Comparison of ENCODE assay signal across 29 cellular contexts in genomic region chr3:62024882-62025281, GRCh38.
"Had no signal": no experiment of that assay in that cellular context is flagged by ENCODE, and none has a peak within 500 bp of the region (broad histone marks: within the 10 kb centered on the region; RNA-seq: fewer than 3 reads in every experiment).

No MANE protein-coding gene starts in this region.

- H3K4me1 ChIP-seq: pancreas, prostate gland, right lobe of liver, suprapubic skin, testis, transverse colon, upper lobe of right lung, uterus had no signal

- H3K27ac ChIP-seq: neutrophil, pancreas, prostate gland, right lobe of liver, sigmoid colon, stomach, suprapubic skin, testis, tibial artery, transverse colon, upper lobe of right lung, uterus had no signal

- H3K9me3 ChIP-seq: neutrophil, pancreas, prostate gland, right lobe of liver, sigmoid colon, stomach, suprapubic skin, testis, tibial artery, transverse colon, upper lobe of right lung, uterus had no signal

- H3K36me3 Mint-ChIP-seq: naive thymus-derived CD4-positive, alpha-beta T cell; natural killer cell; stimulated activated effector memory CD8-positive, alpha-beta T cell treated with anti-CD3 and anti-CD28 coated beads, Interleukin-12 subunit alpha, Interleukin-12 subunit beta, amount 100 ng/mL, for 72 hours; stimulated activated naive B cell treated with anti-CD40 and anti-IgM and Interleukin-4, amounts not matched to agents 10 μg/mL and 1 μg/mL and 100 μg/mL, for 72 hours had no signal

- H3K9me3 Mint-ChIP-seq: natural killer cell; nephron progenitor cell; neural crest cell; stimulated activated effector memory CD8-positive, alpha-beta T cell treated with anti-CD3 and anti-CD28 coated beads, Interleukin-12 subunit alpha, Interleukin-12 subunit beta, amount 100 ng/mL, for 72 hours; stimulated activated naive B cell treated with anti-CD40 and anti-IgM and Interleukin-4, amounts not matched to agents 10 μg/mL and 1 μg/mL and 100 μg/mL, for 72 hours; stimulated activated naive CD8-positive, alpha-beta T cell treated with anti-CD3 and anti-CD28 coated beads, Interleukin-15, Interleukin-2, amounts not matched to agents 100 ng/mL and 50 ng/mL, for 24 hours; type B pancreatic cell had no signal

- H3K4me1 Mint-ChIP-seq: naive thymus-derived CD4-positive, alpha-beta T cell; natural killer cell; stimulated activated effector memory CD8-positive, alpha-beta T cell treated with anti-CD3 and anti-CD28 coated beads, Interleukin-12 subunit alpha, Interleukin-12 subunit beta, amount 100 ng/mL, for 72 hours; stimulated activated naive B cell treated with anti-CD40 and anti-IgM and Interleukin-4, amounts not matched to agents 10 μg/mL and 1 μg/mL and 100 μg/mL, for 72 hours had no signal

- DNase-seq: naive thymus-derived CD4-positive, alpha-beta T cell; natural killer cell; nephron progenitor cell; nucleus accumbens; pancreas; retina; right cardiac atrium; right lobe of liver; sigmoid colon; small intestine; stimulated activated CD4-positive, alpha-beta T cell treated with anti-CD3 and anti-CD28 coated beads, Interleukin-15, amount 100 ng/mL, for 24 hours; stimulated activated CD4-positive, alpha-beta T cell treated with anti-CD3 and anti-CD28 coated beads, Interleukin-2, amount 100 ng/mL, for 24 hours; stimulated activated CD4-positive, alpha-beta T cell treated with anti-CD3 and anti-CD28 coated beads, Interleukin-2, amount 100 ng/mL, for 48 hours; stimulated activated CD4-positive, alpha-beta T cell treated with anti-CD3 and anti-CD28 coated beads, Interleukin-4, amount 100 ng/mL, for 24 hours; stimulated activated naive B cell treated with anti-CD40 and anti-IgM and Interleukin-4, amounts not matched to agents 10 μg/mL and 1 μg/mL and 100 μg/mL, for 72 hours; stimulated activated naive CD4-positive, alpha-beta T cell treated with Interleukin-2 at 50 U/mL for 16 hours; stomach; testis; tibial artery; transverse colon; upper lobe of right lung; uterus had no signal

- H3K4me3 Mint-ChIP-seq: naive thymus-derived CD4-positive, alpha-beta T cell; natural killer cell; nephron progenitor cell; neural crest cell; stimulated activated effector memory CD8-positive, alpha-beta T cell treated with anti-CD3 and anti-CD28 coated beads, Interleukin-12 subunit alpha, Interleukin-12 subunit beta, amount 100 ng/mL, for 72 hours; stimulated activated naive B cell treated with anti-CD40 and anti-IgM and Interleukin-4, amounts not matched to agents 10 μg/mL and 1 μg/mL and 100 μg/mL, for 72 hours; stimulated activated naive CD8-positive, alpha-beta T cell treated with anti-CD3 and anti-CD28 coated beads, Interleukin-15, Interleukin-2, amounts not matched to agents 100 ng/mL and 50 ng/mL, for 24 hours; type B pancreatic cell had no signal

- H3K27me3 ChIP-seq: neutrophil, pancreas, right lobe of liver, sigmoid colon, stomach, suprapubic skin, testis, tibial artery, transverse colon, upper lobe of right lung, uterus had no signal

- H3K4me3 ChIP-seq: pancreas, prostate gland, right lobe of liver, sigmoid colon, stomach, suprapubic skin, testis, tibial artery, transverse colon, upper lobe of right lung, uterus had no signal

- H3K27ac Mint-ChIP-seq: naive thymus-derived CD4-positive, alpha-beta T cell; natural killer cell; nephron progenitor cell; stimulated activated effector memory CD8-positive, alpha-beta T cell treated with anti-CD3 and anti-CD28 coated beads, Interleukin-12 subunit alpha, Interleukin-12 subunit beta, amount 100 ng/mL, for 72 hours; stimulated activated naive B cell treated with anti-CD40 and anti-IgM and Interleukin-4, amounts not matched to agents 10 μg/mL and 1 μg/mL and 100 μg/mL, for 72 hours; stimulated activated naive CD8-positive, alpha-beta T cell treated with anti-CD3 and anti-CD28 coated beads, Interleukin-15, Interleukin-2, amounts not matched to agents 100 ng/mL and 50 ng/mL, for 24 hours; type B pancreatic cell had no signal

- ATAC-seq: naive thymus-derived CD4-positive, alpha-beta T cell; natural killer cell; pancreas; right cardiac atrium; right lobe of liver; stimulated activated effector memory CD8-positive, alpha-beta T cell treated with anti-CD3 and anti-CD28 coated beads, Interleukin-12 subunit alpha, Interleukin-12 subunit beta, amount 100 ng/mL, for 72 hours; stimulated activated naive B cell treated with anti-CD40 and anti-IgM and Interleukin-4, amounts not matched to agents 10 μg/mL and 1 μg/mL and 100 μg/mL, for 72 hours; upper lobe of right lung had no signal

- H3K27me3 Mint-ChIP-seq: stimulated activated naive B cell treated with anti-CD40 and anti-IgM and Interleukin-4, amounts not matched to agents 10 μg/mL and 1 μg/mL and 100 μg/mL, for 72 hours; stimulated activated naive CD8-positive, alpha-beta T cell treated with anti-CD3 and anti-CD28 coated beads, Interleukin-15, Interleukin-2, amounts not matched to agents 100 ng/mL and 50 ng/mL, for 24 hours; type B pancreatic cell had no signal

- H3K36me3 ChIP-seq: neutrophil, pancreas, prostate gland, right lobe of liver, sigmoid colon, stomach, suprapubic skin, tibial artery, transverse colon, upper lobe of right lung, uterus had no signal
